ENCODE assay signal across 8 cellular contexts in genomic region chr3:42072583-42072924, GRCh38. TPM values are rescaled to one million over a fixed set of nuclear protein-coding genes. Genes with fewer than 3 reads are reported as not detected.
DNase-seq lines count a peak whose midpoint lies in the region; ATAC-seq and TF ChIP-seq lines count a peak whose summit lies in the region.

No MANE protein-coding gene starts in this region.

- H3K9me3 ChIP-seq in RWPE2 (ENCODE audit: severe bottlenecking), result peaks cover 1% of the 10 kb centered on the region
- no peaks in the 10 kb centered on the region for H3K9me3 ChIP-seq in gastrocnemius medialis

- intact Hi-C loops in gastrocnemius medialis (cut with DNase I; ENCODE audit: low total_unique reads), result no loop called here

- H3K27me3 ChIP-seq in RWPE2 (ENCODE audit: insufficient read depth, poor library complexity, severe bottlenecking) (no peaks in the 10 kb centered on the region), gastrocnemius medialis (no peaks in the 10 kb centered on the region)

- ATAC-seq in GM18498 (IDR thresholded peaks at IDR 0.05; ENCODE audit: unreplicated experiment) (peak; percentile 20), RWPE2 (ENCODE audit: low read depth) (no peak), gastrocnemius medialis (no peak), HG03520 (IDR thresholded peaks at IDR 0.05; ENCODE audit: unreplicated experiment) (no peak)
- no peak for ATAC-seq in activated CD4-positive, CD25-positive, alpha-beta regulatory T cell treated with anti-CD3 and anti-CD28 coated beads, Interleukin-2, amount 50 U/mL, for 24 hours

- TF ChIP-seq CTCF in RWPE2 (IDR thresholded peaks at IDR 0.05; ENCODE audit: poor library complexity, severe bottlenecking), result no peak
- no peak for TF ChIP-seq CTCF in fibroblast of mammary gland (conservative IDR thresholded peaks at IDR 0.05; ENCODE audit: control insufficient read depth, insufficient read depth, low read depth, low read length)
- TF ChIP-seq CTCF in gastrocnemius medialis (IDR thresholded peaks at IDR 0.05 in 4 of 5, conservative IDR thresholded peaks at IDR 0.05 in 1 of 5), result no peak
- no peak for TF ChIP-seq CTCF in GM20000 (IDR thresholded peaks at IDR 0.05; ENCODE audit: extremely low read depth, missing control alignments)

- H3K27ac ChIP-seq in RWPE2 (ENCODE audit: poor library complexity, severe bottlenecking), result peak overlapping the region; percentile 78
- H3K27ac ChIP-seq in gastrocnemius medialis, result peak overlapping the region; percentile 81 to 94 (median 90)

- no peak for DNase-seq in RWPE2 (ENCODE audit: low spot score)
- no peak for DNase-seq in fibroblast of mammary gland (ENCODE audit: low read depth)
- DNase-seq in gastrocnemius medialis, result no peak
- DNase-seq in glomerular visceral epithelial cell (ENCODE audit: extremely low spot score), result no peak
- DNase-seq in GM20000 (ENCODE audit: low spot score), result no peak

- no peak for TF ChIP-seq POLR2A in gastrocnemius medialis (IDR thresholded peaks at IDR 0.05)

- in situ Hi-C loops in gastrocnemius medialis (cut with MboI; ENCODE audit: low sequenced_read_pairs in 4 of 4), result loop anchor here in 1 of 4 donors (10.0 kb wide), 1 partner anchor 48 kb away; no protein-coding TSS in a partner anchor

- no peak overlapping the region for H3K4me3 ChIP-seq in RWPE2 (ENCODE audit: severe bottlenecking)
- peak overlapping the region; percentile 2 for H3K4me3 ChIP-seq in fibroblast of mammary gland (ENCODE audit: control insufficient read depth, low read depth, low read length)
- H3K4me3 ChIP-seq in gastrocnemius medialis, result peak overlapping the region; percentile 30 to 51 (median 42)

- H3K4me1 ChIP-seq in RWPE2 (ENCODE audit: insufficient read depth, poor library complexity, severe bottlenecking) (peaks cover 28% of the 10 kb centered on the region), gastrocnemius medialis (peaks cover 67 to 69% of the 10 kb centered on the region in 2 donors)

- H3K36me3 ChIP-seq in RWPE2 (ENCODE audit: low read depth) (no peaks in the 10 kb centered on the region), gastrocnemius medialis (no peaks in the 10 kb centered on the region)

RNA-seq across cellular contexts. Expression of gene TRAK1, which starts 18.6 kb away (rescaled TPM):
- total RNA-seq in gastrocnemius medialis, result 100 to 1,000 TPM in 2 of 4 donors, 10 to 100 TPM in 2; 59.5 to 109 (median 98.6) TPM
